11 cellular contexts compared by ENCODE assay signal in the genomic region with DNA sequence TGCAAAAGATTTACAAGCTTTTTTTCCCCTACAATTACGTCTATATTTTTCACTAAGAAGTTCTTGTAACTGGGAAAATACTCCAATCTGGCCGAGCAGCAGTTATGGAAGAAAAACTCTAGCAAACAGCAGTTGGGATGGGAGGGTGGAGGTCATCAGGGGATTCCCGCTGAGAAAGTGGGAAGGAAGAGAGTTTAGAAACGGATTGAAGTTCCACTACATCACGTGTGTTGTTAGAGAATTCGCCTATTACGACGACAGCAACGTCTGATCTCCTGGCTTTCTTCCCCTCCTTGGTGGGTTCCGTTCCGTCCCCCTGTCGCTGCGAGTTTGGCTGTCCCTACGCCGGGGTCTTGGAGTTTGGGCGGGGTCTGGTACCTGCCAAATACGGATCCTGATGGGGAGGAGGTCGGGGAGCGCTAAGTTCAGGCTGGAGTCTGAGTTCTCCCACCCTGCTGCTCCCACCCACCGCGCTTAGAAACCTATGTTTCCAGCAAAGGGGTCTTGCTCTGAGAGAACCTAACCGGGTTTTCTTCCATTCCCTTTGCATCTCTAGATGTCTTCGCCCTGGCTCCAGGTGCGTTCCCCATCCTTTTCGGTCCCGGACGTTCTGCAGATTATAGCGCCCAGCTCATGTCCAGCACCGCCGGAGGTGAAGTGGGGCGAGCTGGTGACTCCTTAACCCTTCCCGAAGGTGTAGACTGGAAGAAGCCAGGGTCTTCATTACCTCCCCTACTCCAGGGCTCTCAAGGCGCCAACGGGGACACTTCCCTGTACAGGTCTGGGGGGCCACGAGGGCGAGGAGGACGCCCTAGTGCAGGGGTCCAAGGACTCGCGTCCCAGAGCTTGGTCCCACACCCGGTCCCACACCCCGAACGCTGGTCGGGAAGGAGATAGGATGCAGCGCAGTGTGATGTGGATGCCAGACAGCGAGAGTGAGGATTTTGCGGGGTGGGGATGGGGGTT. TPM values are rescaled to one million over a fixed set of nuclear protein-coding genes. Genes with fewer than 3 reads are reported as not detected.
DNase-seq lines count a peak whose midpoint lies in the region; ATAC-seq, FAIRE-seq and TF ChIP-seq lines count a peak whose summit lies in the region.
"Had no signal": no experiment of that assay in that cellular context is flagged by ENCODE, and none has a peak within 500 bp of the region (broad histone marks: within the 10 kb centered on the region; RNA-seq: fewer than 3 reads in every experiment).

No MANE protein-coding gene starts in this region.

- intact Hi-C loops in activated CD8-positive, alpha-beta T cell treated with anti-CD3 and anti-CD28 coated beads for 36 hours (cut with micrococcal nuclease), result no loop called here

- H3K36me3 ChIP-seq in BE2C, result no peaks in the 10 kb centered on the region

- peak; percentile 8 for DNase-seq in BE2C
- no peak for DNase-seq in fibroblast of pulmonary artery (ENCODE audit: low read depth)
- no peak for DNase-seq in osteocyte (ENCODE audit: extremely low spot score, unreplicated experiment)
- no peak for DNase-seq in activated CD8-positive, alpha-beta T cell treated with anti-CD3 and anti-CD28 coated beads for 36 hours
- DNase-seq in NCI-H226, result no peak
- DNase-seq in HTR-8/SVneo (ENCODE audit: insufficient read length, low spot score), result no peak
- DNase-seq in COLO829 (ENCODE audit: low spot score), result no peak
- DNase-seq: DMS 273 treated with DMSO at 0.1 percent for 48 hours; Kasumi-1; NK-92 treated with Interleukin-12 subunit alpha and Interleukin-12 subunit beta, amount 100 ng/mL, for 24 hours had no signal

- POLR2A ChIA-PET in activated CD8-positive, alpha-beta T cell treated with anti-CD3 and anti-CD28 coated beads for 36 hours (lab: Charles Lee), result no interaction called here

- H3K9me3 Mint-ChIP-seq in osteocyte (ENCODE audit: unreplicated experiment), result no peaks in the 10 kb centered on the region
- H3K9me3 Mint-ChIP-seq in activated CD8-positive, alpha-beta T cell treated with anti-CD3 and anti-CD28 coated beads for 36 hours, result no peaks in the 10 kb centered on the region

- ATAC-seq in SK-N-SH treated with all-trans-retinoic acid at 6 μM for 48 hours, result peak; percentile 55
- no peak for ATAC-seq in activated CD8-positive, alpha-beta T cell treated with anti-CD3 and anti-CD28 coated beads for 36 hours

- H3K4me1 Mint-ChIP-seq in osteocyte (ENCODE audit: unreplicated experiment), result peaks cover 16% of the 10 kb centered on the region
- peaks cover 7% of the 10 kb centered on the region for H3K4me1 Mint-ChIP-seq in activated CD8-positive, alpha-beta T cell treated with anti-CD3 and anti-CD28 coated beads for 36 hours (ENCODE audit: low read depth)

- peaks cover 66% of the 10 kb centered on the region for H3K27me3 Mint-ChIP-seq in osteocyte (ENCODE audit: unreplicated experiment)
- H3K27me3 Mint-ChIP-seq in activated CD8-positive, alpha-beta T cell treated with anti-CD3 and anti-CD28 coated beads for 36 hours, result peaks cover 46% of the 10 kb centered on the region

- CTCF ChIA-PET in activated CD8-positive, alpha-beta T cell treated with anti-CD3 and anti-CD28 coated beads for 36 hours (lab: Charles Lee), result no interaction called here

- H3K4me3 Mint-ChIP-seq in osteocyte (ENCODE audit: unreplicated experiment), result peak overlapping the region; percentile 77
- no peak overlapping the region for H3K4me3 Mint-ChIP-seq in activated CD8-positive, alpha-beta T cell treated with anti-CD3 and anti-CD28 coated beads for 36 hours

- no peaks in the 10 kb centered on the region; the same call in 1 of the 2 replicates for H3K9me3 ChIP-seq in BE2C

- H3K27me3 ChIP-seq in BE2C, result peaks cover 64% of the 10 kb centered on the region

- H3K36me3 Mint-ChIP-seq in osteocyte (ENCODE audit: unreplicated experiment), result no peaks in the 10 kb centered on the region
- H3K36me3 Mint-ChIP-seq in activated CD8-positive, alpha-beta T cell treated with anti-CD3 and anti-CD28 coated beads for 36 hours (ENCODE audit: low read depth), result no peaks in the 10 kb centered on the region

- no peak for FAIRE-seq in HTR-8/SVneo (lab: Jason Lieb, UNC)

- H3K4me3 ChIP-seq in BE2C (ENCODE audit: low read depth, low read length) (no peak overlapping the region), fibroblast of pulmonary artery (replicated peaks; ENCODE audit: low read depth, low read length) (peak overlapping the region; percentile 57)

- H3K4me1 ChIP-seq in BE2C, result no peaks in the 10 kb centered on the region

- TF ChIP-seq CTCF in BE2C (IDR thresholded peaks at IDR 0.05; ENCODE audit: low read depth, low read length) (no peak), fibroblast of pulmonary artery (IDR thresholded peaks at IDR 0.05; ENCODE audit: low read length, missing control alignments) (no peak), osteocyte (IDR thresholded peaks at IDR 0.05) (no peak)
- no peak for TF ChIP-seq CTCF in activated CD8-positive, alpha-beta T cell treated with anti-CD3 and anti-CD28 coated beads for 36 hours (IDR thresholded peaks at IDR 0.05)

- H3K27ac Mint-ChIP-seq in osteocyte (ENCODE audit: unreplicated experiment), result no peak overlapping the region
- no peak overlapping the region for H3K27ac Mint-ChIP-seq in activated CD8-positive, alpha-beta T cell treated with anti-CD3 and anti-CD28 coated beads for 36 hours

TF ChIP-seq in SK-N-SH treated with all-trans-retinoic acid at 6 μM for 48 hours, 23 proteins besides CTCF, POLR2A, EP300 and RAD21:
- TF ChIP-seq ZFP30 (CRISPR knock-in tag; IDR thresholded peaks at IDR 0.05), result no peak
- TF ChIP-seq OSR1 (CRISPR knock-in tag; IDR thresholded peaks at IDR 0.05), result no peak
- no peak for TF ChIP-seq ARNTL (CRISPR knock-in tag; IDR thresholded peaks at IDR 0.05; ENCODE audit: borderline replicate concordance, low read depth)

RNA-seq across cellular contexts. Expression of gene KCNK2, which starts 0.7 kb away (rescaled TPM):
- 0.54 TPM for polyA plus RNA-seq in BE2C (2012; ENCODE audit: insufficient read depth, insufficient read length, low read depth)
- not detected in 2 replicates for total RNA-seq in osteocyte
- not detected for total RNA-seq in activated CD8-positive, alpha-beta T cell treated with anti-CD3 and anti-CD28 coated beads for 36 hours
